ENCODE assay signal across 8 cellular contexts in the genomic region with DNA sequence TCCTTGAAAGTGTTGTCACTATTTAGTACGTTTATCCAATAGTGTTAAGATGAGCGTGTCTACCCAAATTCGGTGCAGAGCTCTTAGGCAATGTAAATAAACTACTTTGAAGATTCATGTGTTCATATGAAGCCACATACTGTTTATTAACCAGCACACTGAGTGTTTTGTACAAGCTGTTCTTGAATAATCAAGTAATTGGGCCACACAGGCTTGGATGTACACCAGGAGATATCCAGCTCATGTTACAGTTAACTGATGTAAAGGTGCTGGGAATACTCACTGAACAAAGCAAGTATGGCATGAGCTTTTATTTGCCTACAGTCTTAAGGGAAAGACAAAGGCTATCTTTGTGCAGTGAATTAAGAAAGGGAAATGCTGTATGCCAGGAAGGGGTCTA. TPM values are rescaled to one million over a fixed set of nuclear protein-coding genes. Genes with fewer than 3 reads are reported as not detected.
DNase-seq lines count a peak whose midpoint lies in the region; ATAC-seq and TF ChIP-seq lines count a peak whose summit lies in the region.

No MANE protein-coding gene starts in this region.

- no peaks in the 10 kb centered on the region for H3K27me3 ChIP-seq in SU-DHL-6 (ENCODE audit: low read length)
- no peaks in the 10 kb centered on the region for H3K27me3 ChIP-seq in gastroesophageal sphincter
- no peaks in the 10 kb centered on the region for H3K27me3 ChIP-seq in skeletal muscle tissue (ENCODE audit: control insufficient read depth in 3 of 3, insufficient read depth in 3 of 3, low read length in 3 of 3)

- TF ChIP-seq CTCF in SU-DHL-6 (IDR thresholded peaks at IDR 0.05; ENCODE audit: insufficient read depth, low read length, poor library complexity, severe bottlenecking) (no peak), gastroesophageal sphincter (IDR thresholded peaks at IDR 0.05) (no peak)

- peak overlapping the region; percentile 100 for H3K4me3 ChIP-seq in SU-DHL-6 (ENCODE audit: insufficient read depth, low read length, poor library complexity, severe bottlenecking)
- peak overlapping the region; percentile 84 to 100 for H3K4me3 ChIP-seq in gastroesophageal sphincter
- H3K4me3 ChIP-seq in skeletal muscle tissue (ENCODE audit: low read length in 3 of 3), result peak overlapping the region; percentile 85 to 88 (median 86)

- H3K9ac ChIP-seq in SU-DHL-6 (ENCODE audit: low read length) (no peak overlapping the region; the same call in 1 of the 2 replicates), skeletal muscle tissue (ENCODE audit: low read depth in 1 of 3, low read length in 3 of 3) (peak overlapping the region in 2 of 3 donors; percentile 85 to 88)

- no peak for TF ChIP-seq EP300 in gastroesophageal sphincter (IDR thresholded peaks at IDR 0.05)

- H3K4me1 ChIP-seq in gastroesophageal sphincter (peaks cover 9 to 43% (median 10%) of the 10 kb centered on the region in 3 donors), skeletal muscle tissue (ENCODE audit: control insufficient read depth in 3 of 3, insufficient read depth in 3 of 3, low read length in 3 of 3) (peaks cover 3 to 12% (median 9%) of the 10 kb centered on the region in 3 donors)

- peak; percentile 32 for DNase-seq in NCI-H748 (lab: John Stamatoyannopoulos, UW; ENCODE audit: unreplicated experiment)
- no peak for DNase-seq in NCI-H748 treated with DMSO at 0.1 percent for 48 hours (lab: John Stamatoyannopoulos, UW)
- no peak for DNase-seq in ureter (ENCODE audit: low spot score)
- no peak for DNase-seq in activated CD4-positive, CD25-positive, alpha-beta regulatory T cell treated with anti-CD3 and anti-CD28 coated beads, Interleukin-2, amount 50 U/mL, for 72 hours

- peaks cover 4% of the 10 kb centered on the region for H4K20me1 ChIP-seq in SU-DHL-6 (ENCODE audit: low read depth, low read length)

- no peaks in the 10 kb centered on the region for H3F3A ChIP-seq in SU-DHL-6 (ENCODE audit: insufficient read depth)

- H3K9me2 ChIP-seq in SU-DHL-6 (replicated peaks; ENCODE audit: insufficient read depth, low read length), result no peaks in the 10 kb centered on the region

- peak overlapping the region; percentile 94 for H2AFZ ChIP-seq in SU-DHL-6 (ENCODE audit: low read depth, low read length, severe bottlenecking)

- H3K36me3 ChIP-seq in SU-DHL-6 (ENCODE audit: low read length), result 0 out of 2 replicates have a peak, but pooled peaks cover 10% of the 10 kb centered on the region
- no peaks in the 10 kb centered on the region for H3K36me3 ChIP-seq in gastroesophageal sphincter
- no peaks in the 10 kb centered on the region for H3K36me3 ChIP-seq in skeletal muscle tissue (ENCODE audit: control insufficient read depth in 3 of 3, insufficient read depth in 3 of 3, low read length in 3 of 3)

- H3K9me3 ChIP-seq in SU-DHL-6 (ENCODE audit: insufficient read depth, low read length), result no peaks in the 10 kb centered on the region
- no peaks in the 10 kb centered on the region for H3K9me3 ChIP-seq in gastroesophageal sphincter
- no peaks in the 10 kb centered on the region for H3K9me3 ChIP-seq in skeletal muscle tissue (ENCODE audit: control insufficient read depth in 3 of 3, low read length in 3 of 3)

- peak; percentile 17 for ATAC-seq in gastroesophageal sphincter
- ATAC-seq in HG02798 (IDR thresholded peaks at IDR 0.05; ENCODE audit: poor library complexity, unreplicated experiment), result no peak

- H3K27ac ChIP-seq in SU-DHL-6 (ENCODE audit: low read depth, low read length) (no peak overlapping the region), gastroesophageal sphincter (peak overlapping the region; percentile 88 to 94 (median 92)), skeletal muscle tissue (ENCODE audit: low read depth, low read length) (peak overlapping the region; percentile 85)

- TF ChIP-seq POLR2A in gastroesophageal sphincter (IDR thresholded peaks at IDR 0.05), result no peak

- peaks cover 43% of the 10 kb centered on the region for H3K79me2 ChIP-seq in SU-DHL-6 (ENCODE audit: insufficient read depth, low read length)

- WGBS in gastroesophageal sphincter (ENCODE audit: low coverage in 1 of 2), 2 donors, result 43 to 57% methylated on average over 3 of the region's 3 CpGs

- peak overlapping the region; percentile 91 for H3K4me2 ChIP-seq in SU-DHL-6 (ENCODE audit: low read depth, low read length, poor library complexity, severe bottlenecking)

RNA-seq across cellular contexts. Expression of gene DHX36, which starts 0.6 kb away (rescaled TPM):
- total RNA-seq in gastroesophageal sphincter, result 100 to 1,000 TPM in 1 of 4 donors, 10 to 100 TPM in 3; 36.3 to 115 (median 54.8) TPM
- total RNA-seq in skeletal muscle tissue, result 76.7 TPM
- 94.9 TPM for total RNA-seq in ureter
